In genomic region chr12:79275631-79276030, GRCh38 we compare ENCODE assay signal across 15 cellular contexts.
"Had no signal": no experiment of that assay in that cellular context is flagged by ENCODE, and none has a peak within 500 bp of the region (broad histone marks: within the 10 kb centered on the region; RNA-seq: fewer than 3 reads in every experiment).

No MANE protein-coding gene starts in this region.

- H3K4me3 ChIP-seq: esophagus squamous epithelium, lung, tibial nerve, uterus had no signal

- H3K9me3 ChIP-seq: esophagus squamous epithelium, uterus had no signal

- H3K27ac ChIP-seq: esophagus squamous epithelium, tibial nerve, uterus had no signal

- DNase-seq: activated CD4-positive, alpha-beta T cell treated with anti-CD3 and anti-CD28 coated beads, Interleukin-2, amount 50 U/mL, for 1 hour; activated CD4-positive, CD25-positive, alpha-beta regulatory T cell treated with anti-CD3 and anti-CD28 coated beads, Interleukin-2, amount 50 U/mL, for 72 hours; activated CD8-positive, alpha-beta memory T cell treated with anti-CD3 and anti-CD28 coated beads, Interleukin-2, amount 50 U/mL, for 4 hours; activated effector memory CD4-positive, alpha-beta T cell treated with anti-CD3 and anti-CD28 coated beads, Interleukin-2, amount 50 U/mL, for 16 hours; activated T-cell treated with anti-CD3 and anti-CD28 coated beads, Interleukin-2, amount 50 U/mL, for 48 hours; amygdala; cerebellar nuclear complex; effector memory CD4-positive, alpha-beta T cell; esophagus squamous epithelium; midbrain; nephron progenitor cell; nucleus accumbens; uterus had no signal

- H3K4me1 ChIP-seq: esophagus squamous epithelium, tibial nerve, uterus had no signal

- H3K36me3 ChIP-seq: esophagus squamous epithelium, tibial nerve, uterus had no signal

- H3K27me3 ChIP-seq: esophagus squamous epithelium, tibial nerve, uterus had no signal
